Comparison of ENCODE assay signal across 4 cellular contexts in genomic region chr19:53652476-53652875, GRCh38. TPM values are rescaled to one million over a fixed set of nuclear protein-coding genes. Genes with fewer than 3 reads are reported as not detected.
"Had no signal": no experiment of that assay in that cellular context is flagged by ENCODE, and none has a peak within 500 bp of the region (broad histone marks: within the 10 kb centered on the region; RNA-seq: fewer than 3 reads in every experiment).

No MANE protein-coding gene starts in this region.

- DNase-seq: GDM1, GF-D8 had no signal

- H3K4me3 ChIP-seq: GM12878 had no signal

- ATAC-seq: GM12878 had no signal

RNA-seq across cellular contexts. Expression of gene DPRX, which starts 20.7 kb away (rescaled TPM):
- total RNA-seq: G401, GM12878 had no signal
- polyA plus RNA-seq: GM12878 had no signal
